In genomic region chr10:112957589-112958202, GRCh38 we compare ENCODE assay signal across 1 cellular context.
TF ChIP-seq lines count a peak whose summit lies in the region.

No MANE protein-coding gene starts in this region.

TF ChIP-seq in HepG2, 621 proteins besides CTCF, POLR2A, EP300 and RAD21:
- no peak for TF ChIP-seq MXI1 (IDR thresholded peaks at IDR 0.05; ENCODE audit: borderline replicate concordance, low read depth, low read length)
- peak; percentile 37 to 45; a peak in 1 of 4 replicates for TF ChIP-seq MAFK (conservative IDR thresholded peaks at IDR 0.05 in 1 of 2, IDR thresholded peaks at IDR 0.05 in 1 of 2; ENCODE audit: low read length in 2 of 2)
